8 cellular contexts compared by ENCODE assay signal in the genomic region with DNA sequence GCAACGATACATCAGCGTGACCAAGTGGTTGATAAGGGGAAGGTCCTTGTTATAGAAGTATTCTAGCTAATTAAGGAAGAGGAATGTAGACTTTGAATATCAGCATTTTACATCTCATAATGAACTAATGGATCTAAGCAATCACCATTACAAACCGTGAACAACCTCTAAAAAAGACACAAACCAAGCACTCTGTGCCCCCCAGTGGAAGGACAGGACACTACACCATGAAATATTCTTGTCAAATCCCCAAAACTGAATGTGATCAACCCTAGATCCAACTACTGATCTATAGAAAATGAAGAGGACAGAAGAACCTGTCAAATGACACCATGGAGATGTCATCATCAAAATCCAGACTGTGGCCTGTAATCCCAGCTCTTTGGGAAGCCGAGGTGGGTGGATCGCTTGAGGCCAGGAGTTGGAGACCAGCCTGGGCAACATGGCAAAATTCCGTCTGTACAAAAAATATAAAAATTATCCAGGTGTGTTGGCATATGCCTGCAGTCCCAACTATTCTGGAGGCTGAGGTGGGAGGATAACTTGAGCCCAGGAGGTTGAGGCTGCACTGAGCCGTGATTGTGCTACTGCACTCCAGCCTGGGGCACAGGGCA.
A peak's percentile ranks its signal among the peaks of the same experiment; 100 is the strongest.
DNase-seq lines count a peak whose midpoint lies in the region; ATAC-seq and TF ChIP-seq lines count a peak whose summit lies in the region.

No MANE protein-coding gene starts in this region.

- intact Hi-C loops in CD14-positive monocyte (cut with micrococcal nuclease): loop anchor here (5.0 kb wide), 3 partner anchors 88 to 288 kb away; no protein-coding TSS in a partner anchor

- H3K9me3 Mint-ChIP-seq in CD14-positive monocyte: peaks cover 0 to 2% (median 0%) of the 10 kb centered on the region in 7 donors
- no peaks in the 10 kb centered on the region for H3K9me3 Mint-ChIP-seq in activated CD8-positive, alpha-beta T cell treated with anti-CD3 and anti-CD28 coated beads, Interleukin-2, amount 10 ng/mL, durations not matched to agents 7 days and 5 days (ENCODE audit: insufficient read depth)

- H3K27ac Mint-ChIP-seq in CD14-positive monocyte: no peak overlapping the region
- H3K27ac Mint-ChIP-seq in activated CD8-positive, alpha-beta T cell treated with anti-CD3 and anti-CD28 coated beads, Interleukin-2, amount 10 ng/mL, durations not matched to agents 7 days and 5 days: peak overlapping the region; percentile 24

- POLR2A ChIA-PET in activated CD8-positive, alpha-beta T cell treated with anti-CD3 and anti-CD28 coated beads, Interleukin-2, amount 10 ng/mL, durations not matched to agents 7 days and 5 days (lab: Charles Lee): no interaction called here

- H3K4me1 Mint-ChIP-seq in CD14-positive monocyte: peaks cover 2% of the 10 kb centered on the region
- H3K4me1 Mint-ChIP-seq in activated CD8-positive, alpha-beta T cell treated with anti-CD3 and anti-CD28 coated beads, Interleukin-2, amount 10 ng/mL, durations not matched to agents 7 days and 5 days (ENCODE audit: low read depth): peaks cover 27% of the 10 kb centered on the region

- no peaks in the 10 kb centered on the region for H3K36me3 Mint-ChIP-seq in CD14-positive monocyte
- no peaks in the 10 kb centered on the region for H3K36me3 Mint-ChIP-seq in activated CD8-positive, alpha-beta T cell treated with anti-CD3 and anti-CD28 coated beads, Interleukin-2, amount 10 ng/mL, durations not matched to agents 7 days and 5 days (ENCODE audit: low read depth)

- TF ChIP-seq CTCF in CD14-positive monocyte (IDR thresholded peaks at IDR 0.05): peak; percentile 81

- H3K27me3 Mint-ChIP-seq in CD14-positive monocyte (ENCODE audit: low read depth in 3 of 3): peaks cover 12 to 16% (median 14%) of the 10 kb centered on the region in 3 donors
- H3K27me3 Mint-ChIP-seq in activated CD8-positive, alpha-beta T cell treated with anti-CD3 and anti-CD28 coated beads, Interleukin-2, amount 10 ng/mL, durations not matched to agents 7 days and 5 days (ENCODE audit: low read depth): peaks cover 9% of the 10 kb centered on the region

- ATAC-seq in GM18870 (IDR thresholded peaks at IDR 0.05; ENCODE audit: unreplicated experiment) (peak; percentile 47), esophagus mucosa (peak; percentile 63), HG02763 (IDR thresholded peaks at IDR 0.05; ENCODE audit: unreplicated experiment) (no peak)
- no peak for ATAC-seq in activated CD8-positive, alpha-beta T cell treated with anti-CD3 and anti-CD28 coated beads, Interleukin-2, amount 10 ng/mL, durations not matched to agents 7 days and 5 days

- DNase-seq in CD14-positive monocyte (ENCODE audit: low spot score): no peak
- DNase-seq in NCI-H345 (lab: John Stamatoyannopoulos, UW): peak; percentile 29
- peak; percentile 80 for DNase-seq in activated CD8-positive, alpha-beta T cell treated with anti-CD3 and anti-CD28 coated beads, Interleukin-2, amount 10 ng/mL, durations not matched to agents 7 days and 5 days
- DNase-seq in renal cortical epithelial cell (ENCODE audit: low read depth): peak; percentile 41
- no peak for DNase-seq in NCI-H2029 (lab: John Stamatoyannopoulos, UW)

- CTCF ChIA-PET in activated CD8-positive, alpha-beta T cell treated with anti-CD3 and anti-CD28 coated beads, Interleukin-2, amount 10 ng/mL, durations not matched to agents 7 days and 5 days (lab: Charles Lee): interaction anchor here (0.6 to 3.0 kb wide), 30 partner anchors 9 to 1281 kb away, joined by 3 to 75 read pairs (median 5); a partner anchor contains a TSS

- H3K4me3 Mint-ChIP-seq in CD14-positive monocyte: no peak overlapping the region
- no peak overlapping the region for H3K4me3 Mint-ChIP-seq in activated CD8-positive, alpha-beta T cell treated with anti-CD3 and anti-CD28 coated beads, Interleukin-2, amount 10 ng/mL, durations not matched to agents 7 days and 5 days

Comparison
In these comparisons a context has a peak if more than half of its experiments do, and no peak if none do; other contexts are left out.
1. DNase-seq: peak in NCI-H345 (single experiment), activated CD8-positive, alpha-beta T cell treated with anti-CD3 and anti-CD28 coated beads, Interleukin-2, amount 10 ng/mL, durations not matched to agents 7 days and 5 days (single experiment) and renal cortical epithelial cell (single experiment); none in CD14-positive monocyte (single experiment) and NCI-H2029 (single experiment).
2. ATAC-seq: peak in GM18870 (single experiment) and esophagus mucosa (single experiment); none in activated CD8-positive, alpha-beta T cell treated with anti-CD3 and anti-CD28 coated beads, Interleukin-2, amount 10 ng/mL, durations not matched to agents 7 days and 5 days (single experiment) and HG02763 (single experiment).